8 cellular contexts compared by ENCODE assay signal in genomic region chr5:160419458-160420330, GRCh38. TPM values are rescaled to one million over a fixed set of nuclear protein-coding genes. Genes with fewer than 3 reads are reported as not detected.
DNase-seq lines count a peak whose midpoint lies in the region; ATAC-seq, FAIRE-seq and TF ChIP-seq lines count a peak whose summit lies in the region.

No MANE protein-coding gene starts in this region.

- H4K20me1 ChIP-seq in DOHH2 (ENCODE audit: control insufficient read depth, insufficient read depth, low read depth, low read length) (no peaks in the 10 kb centered on the region), keratinocyte (ENCODE audit: control insufficient read depth, extremely low read depth, insufficient read depth, low read length) (no peaks in the 10 kb centered on the region)

- no peaks in the 10 kb centered on the region for H3K9me1 ChIP-seq in keratinocyte (ENCODE audit: control insufficient read depth, extremely low read depth, insufficient read depth, low read length)

- peak overlapping the region; percentile 99 for H3K27ac Mint-ChIP-seq in activated CD8-positive, alpha-beta T cell treated with anti-CD3 and anti-CD28 coated beads, Interleukin-2, amount 10 ng/mL, durations not matched to agents 7 days and 5 days

- H3K27me3 ChIP-seq in DOHH2 (ENCODE audit: control insufficient read depth, low read length) (no peaks in the 10 kb centered on the region), keratinocyte (ENCODE audit: control insufficient read depth, extremely low read depth, insufficient read depth, low read length) (no peaks in the 10 kb centered on the region), thyroid gland (no peaks in the 10 kb centered on the region)

- peaks cover 72% of the 10 kb centered on the region for H3K4me1 Mint-ChIP-seq in activated CD8-positive, alpha-beta T cell treated with anti-CD3 and anti-CD28 coated beads, Interleukin-2, amount 10 ng/mL, durations not matched to agents 7 days and 5 days (ENCODE audit: low read depth)

- no peak for TF ChIP-seq CTCF in DOHH2 (IDR thresholded peaks at IDR 0.05; ENCODE audit: low read depth, low read length, poor library complexity, severe bottlenecking)
- no peak for TF ChIP-seq CTCF in keratinocyte (optimal IDR thresholded peaks at IDR 0.05 in 1 of 3, IDR thresholded peaks at IDR 0.05 in 1 of 3, conservative IDR thresholded peaks at IDR 0.05 in 1 of 3; ENCODE audit: extremely low read depth in 1 of 3, insufficient read depth in 2 of 3, low read length in 3 of 3)
- TF ChIP-seq CTCF in thyroid gland (IDR thresholded peaks at IDR 0.05), result no peak

- H3K27ac ChIP-seq in DOHH2 (ENCODE audit: low read depth, low read length), result peak overlapping the region; percentile 95
- H3K27ac ChIP-seq in keratinocyte (ENCODE audit: control insufficient read depth, insufficient read depth, low read length), result peak overlapping the region; percentile 97
- peak overlapping the region; percentile 83 to 91 (median 87) for H3K27ac ChIP-seq in thyroid gland

- dilution Hi-C loops in keratinocyte (cut with MboI; ENCODE audit: extremely low pct_ligation_motif_present, low sequenced_read_pairs), result no loop called here

- H2AFZ ChIP-seq in keratinocyte (ENCODE audit: control insufficient read depth, low read length), result peak overlapping the region; percentile 91

- FAIRE-seq in keratinocyte (lab: Jason Lieb, UNC), result no peak

- H3K27me3 Mint-ChIP-seq in activated CD8-positive, alpha-beta T cell treated with anti-CD3 and anti-CD28 coated beads, Interleukin-2, amount 10 ng/mL, durations not matched to agents 7 days and 5 days (ENCODE audit: low read depth), result no peaks in the 10 kb centered on the region

- CTCF ChIA-PET in activated CD8-positive, alpha-beta T cell treated with anti-CD3 and anti-CD28 coated beads, Interleukin-2, amount 10 ng/mL, durations not matched to agents 7 days and 5 days (lab: Charles Lee), result interaction anchor here (1.1 to 3.8 kb wide), 9 partner anchors 9 to 88 kb away, joined by 3 to 56 read pairs (median 4); partner anchors contain the start of gene FAM200C

- no peaks in the 10 kb centered on the region for H3K9me2 ChIP-seq in DOHH2 (replicated peaks; ENCODE audit: control insufficient read depth, low read length)

- H3K9me3 Mint-ChIP-seq in activated CD8-positive, alpha-beta T cell treated with anti-CD3 and anti-CD28 coated beads, Interleukin-2, amount 10 ng/mL, durations not matched to agents 7 days and 5 days (ENCODE audit: insufficient read depth), result no peaks in the 10 kb centered on the region

- POLR2A ChIA-PET in activated CD8-positive, alpha-beta T cell treated with anti-CD3 and anti-CD28 coated beads, Interleukin-2, amount 10 ng/mL, durations not matched to agents 7 days and 5 days (lab: Charles Lee), result interaction anchor here (0.7 to 3.2 kb wide), 12 partner anchors 12 to 410 kb away, joined by 3 to 21 read pairs (median 8); partner anchors contain the start of genes FAM200C, PWWP2A and TTC1

- no peak for TF ChIP-seq POLR2A in thyroid gland (IDR thresholded peaks at IDR 0.05)

- intact Hi-C loops in thyroid gland (cut with DNase I), result no loop called here

- H3F3A ChIP-seq in DOHH2 (ENCODE audit: control insufficient read depth, insufficient read depth), result peaks cover 22% of the 10 kb centered on the region

- peak overlapping the region; percentile 100 for H3K4me3 Mint-ChIP-seq in activated CD8-positive, alpha-beta T cell treated with anti-CD3 and anti-CD28 coated beads, Interleukin-2, amount 10 ng/mL, durations not matched to agents 7 days and 5 days

- peak overlapping the region; percentile 93 for H3K4me3 ChIP-seq in DOHH2 (ENCODE audit: low read length)
- H3K4me3 ChIP-seq in keratinocyte (ENCODE audit: control insufficient read depth in 2 of 3, extremely low read depth in 1 of 3, insufficient read depth in 2 of 3, low read depth in 1 of 3, low read length in 3 of 3), result peak overlapping the region; percentile 98 to 99 (median 99)
- H3K4me3 ChIP-seq in thyroid gland (replicated peaks in 1 of 3), result peak overlapping the region in 2 of 3 donors; percentile 63 to 94

- H3K36me3 Mint-ChIP-seq in activated CD8-positive, alpha-beta T cell treated with anti-CD3 and anti-CD28 coated beads, Interleukin-2, amount 10 ng/mL, durations not matched to agents 7 days and 5 days (ENCODE audit: low read depth), result peaks cover 40% of the 10 kb centered on the region

- peaks cover 46% of the 10 kb centered on the region for H3K36me3 ChIP-seq in DOHH2 (ENCODE audit: control insufficient read depth, low read length)
- peaks cover 0 to 11% of the 10 kb centered on the region in 2 experiments for H3K36me3 ChIP-seq in keratinocyte (ENCODE audit: control insufficient read depth in 2 of 2, extremely low read depth in 1 of 2, insufficient read depth in 2 of 2, low read length in 2 of 2)
- peaks cover 0 to 3% of the 10 kb centered on the region in 2 donors for H3K36me3 ChIP-seq in thyroid gland

- H3K79me2 ChIP-seq in DOHH2 (ENCODE audit: control insufficient read depth, low read length) (peaks cover 82% of the 10 kb centered on the region), keratinocyte (ENCODE audit: control insufficient read depth, insufficient read depth, low read length) (peaks cover 51% of the 10 kb centered on the region)

- in situ Hi-C loops in KBM-7 (cut with MboI; ENCODE audit: low pct_unique_long_range_greater_than_20kb, low sequenced_read_pairs), result no loop called here

- 45 to 46% methylated on average over 11 of the region's 11 CpGs for WGBS in thyroid gland, 2 donors

- H3K9me3 ChIP-seq in DOHH2 (ENCODE audit: control insufficient read depth, insufficient read depth, low read length) (no peaks in the 10 kb centered on the region), keratinocyte (ENCODE audit: control insufficient read depth, low read depth, low read length) (no peaks in the 10 kb centered on the region), thyroid gland (no peaks in the 10 kb centered on the region)

- H3K9ac ChIP-seq in keratinocyte (ENCODE audit: control insufficient read depth, extremely low read depth, insufficient read depth, low read length), result peak overlapping the region; percentile 98

- DNase-seq in activated CD8-positive, alpha-beta T cell treated with anti-CD3 and anti-CD28 coated beads, Interleukin-2, amount 10 ng/mL, durations not matched to agents 7 days and 5 days, result no peak
- no peak for DNase-seq in keratinocyte (ENCODE audit: low read depth, low spot score)
- no peak for DNase-seq in thyroid gland
- DNase-seq in globus pallidus (ENCODE audit: low spot score), result no peak
- DNase-seq in NK-92 (lab: John Stamatoyannopoulos, UW; ENCODE audit: unreplicated experiment), result no peak
- no peak for DNase-seq in KBM-7

- H3K4me1 ChIP-seq in DOHH2 (ENCODE audit: control insufficient read depth, low read length) (peaks cover 72% of the 10 kb centered on the region), keratinocyte (ENCODE audit: control insufficient read depth, extremely low read depth, insufficient read depth, low read length) (peaks cover 40% of the 10 kb centered on the region), thyroid gland (peaks cover 36 to 37% of the 10 kb centered on the region in 2 donors)

- peak; percentile 39 for ATAC-seq in HG02885 (IDR thresholded peaks at IDR 0.05; ENCODE audit: poor library complexity, unreplicated experiment)
- peak; percentile 21 for ATAC-seq in activated CD8-positive, alpha-beta T cell treated with anti-CD3 and anti-CD28 coated beads, Interleukin-2, amount 10 ng/mL, durations not matched to agents 7 days and 5 days

- H3K4me2 ChIP-seq in DOHH2 (ENCODE audit: low read length) (peak overlapping the region; percentile 77), keratinocyte (ENCODE audit: control insufficient read depth, extremely low read depth, insufficient read depth, low read depth, low read length) (peak overlapping the region; percentile 90)

RNA-seq across cellular contexts. Expression of gene SLU7, which starts 0.8 kb away (rescaled TPM):
- total RNA-seq in activated CD8-positive, alpha-beta T cell treated with anti-CD3 and anti-CD28 coated beads, Interleukin-2, amount 10 ng/mL, durations not matched to agents 7 days and 5 days, result 10 to 100 TPM; 41.0 to 46.9 TPM
- polyA plus RNA-seq in keratinocyte, result 18.0 to 29.7 TPM (median 24.0 TPM) in 3 replicates
- polyA plus RNA-seq in keratinocyte (2011; ENCODE audit: low read depth), result 376 TPM
- 15.1 and 23.1 TPM in 2 replicates for polyA plus RNA-seq in keratinocyte (2011; cell fraction: cytosol; rRNA removed)
- 16.1 and 31.8 TPM in 2 replicates for polyA plus RNA-seq in keratinocyte (2011; cell fraction: nucleus; rRNA removed)
- polyA plus RNA-seq in keratinocyte (2012; ENCODE audit: low replicate concordance), result 34.2 and 57.9 TPM in 2 replicates
- 3.2 to 12.6 TPM (median 7.8 TPM) in 3 replicates for polyA minus RNA-seq in keratinocyte
- polyA minus RNA-seq in keratinocyte (2011; cell fraction: cytosol; rRNA and poly(A)+ RNA removed), result 17.8 TPM
- 4.3 and 9.2 TPM in 2 replicates for polyA minus RNA-seq in keratinocyte (2011; cell fraction: nucleus; rRNA and poly(A)+ RNA removed)
- 100 to 1,000 TPM in 2 of 4 donors, 10 to 100 TPM in 2; 70.1 to 122 (median 96.3) TPM for total RNA-seq in thyroid gland

RNA-seq across cellular contexts. Expression of gene PTTG1, which starts 2.0 kb away (rescaled TPM):
- 100 to 1,000 TPM; 138 to 140 TPM for total RNA-seq in activated CD8-positive, alpha-beta T cell treated with anti-CD3 and anti-CD28 coated beads, Interleukin-2, amount 10 ng/mL, durations not matched to agents 7 days and 5 days
- 49.0 to 237 TPM (median 112 TPM) in 3 replicates for polyA plus RNA-seq in keratinocyte
- polyA plus RNA-seq in keratinocyte (2011; ENCODE audit: low read depth), result 12.4 TPM
- polyA plus RNA-seq in keratinocyte (2011; cell fraction: cytosol; rRNA removed), result 74.1 and 81.9 TPM in 2 replicates
- polyA plus RNA-seq in keratinocyte (2011; cell fraction: nucleus; rRNA removed), result 44.1 and 85.2 TPM in 2 replicates
- 43.5 and 79.1 TPM in 2 replicates for polyA plus RNA-seq in keratinocyte (2012; ENCODE audit: low replicate concordance)
- 13.2 to 39.5 TPM (median 20.6 TPM) in 3 replicates for polyA minus RNA-seq in keratinocyte
- 15.5 TPM for polyA minus RNA-seq in keratinocyte (2011; cell fraction: cytosol; rRNA and poly(A)+ RNA removed)
- polyA minus RNA-seq in keratinocyte (2011; cell fraction: nucleus; rRNA and poly(A)+ RNA removed), result 5.9 and 8.5 TPM in 2 replicates
- total RNA-seq in thyroid gland, result 100 to 1,000 TPM in 1 of 4 donors, 10 to 100 TPM in 3; 42.6 to 165 (median 79.4) TPM

RNA-seq across cellular contexts. Expression of gene FAM200C, which starts 19.8 kb away (rescaled TPM):
- total RNA-seq in activated CD8-positive, alpha-beta T cell treated with anti-CD3 and anti-CD28 coated beads, Interleukin-2, amount 10 ng/mL, durations not matched to agents 7 days and 5 days, result under 1 TPM; 0.29 to 0.45 TPM
- 0.93 to 1.7 TPM (median 1.0 TPM) in 3 replicates for polyA plus RNA-seq in keratinocyte
- 0.80 TPM for polyA plus RNA-seq in keratinocyte (2011; ENCODE audit: low read depth)
- 0.49 and 1.2 TPM in 2 replicates for polyA plus RNA-seq in keratinocyte (2011; cell fraction: cytosol; rRNA removed)
- polyA plus RNA-seq in keratinocyte (2011; cell fraction: nucleus; rRNA removed), result 1.3 and 1.4 TPM in 2 replicates
- polyA plus RNA-seq in keratinocyte (2012; ENCODE audit: low replicate concordance), result 0.61 and 1.1 TPM in 2 replicates
- 0.76 to 1.3 TPM in 2 of 3 replicates, not detected in the other for polyA minus RNA-seq in keratinocyte
- polyA minus RNA-seq in keratinocyte (2011; cell fraction: cytosol; rRNA and poly(A)+ RNA removed), result not detected
- polyA minus RNA-seq in keratinocyte (2011; cell fraction: nucleus; rRNA and poly(A)+ RNA removed), result 0.42 and 0.47 TPM in 2 replicates
- total RNA-seq in thyroid gland, result 1 to 10 TPM; 5.8 to 9.0 (median 7.2) TPM

RNA-seq across cellular contexts. Expression of gene C1QTNF2, which starts 49.3 kb away (rescaled TPM):
- not detected for total RNA-seq in activated CD8-positive, alpha-beta T cell treated with anti-CD3 and anti-CD28 coated beads, Interleukin-2, amount 10 ng/mL, durations not matched to agents 7 days and 5 days
- 0.03 to 0.07 TPM (median 0.05 TPM) in 3 replicates for polyA plus RNA-seq in keratinocyte
- not detected for polyA plus RNA-seq in keratinocyte (2011; ENCODE audit: low read depth)
- not detected in 2 replicates for polyA plus RNA-seq in keratinocyte (2011; cell fraction: cytosol; rRNA removed)
- 0.05 TPM in 1 of 2 replicates, not detected in the other for polyA plus RNA-seq in keratinocyte (2011; cell fraction: nucleus; rRNA removed)
- polyA plus RNA-seq in keratinocyte (2012; ENCODE audit: low replicate concordance), result 0.07 TPM in 1 of 2 replicates, not detected in the other
- 0.33 TPM in 1 of 3 replicates, not detected in the others for polyA minus RNA-seq in keratinocyte
- polyA minus RNA-seq in keratinocyte (2011; cell fraction: cytosol; rRNA and poly(A)+ RNA removed), result not detected
- not detected in 2 replicates for polyA minus RNA-seq in keratinocyte (2011; cell fraction: nucleus; rRNA and poly(A)+ RNA removed)
- 1 to 10 TPM in 2 of 4 donors, not detected in 2; 1.1 TPM for total RNA-seq in thyroid gland

Comparison
In these comparisons a context has a peak if more than half of its experiments do, and no peak if none do; other contexts are left out.
1. RNA of gene FAM200C, which starts 19.8 kb away (total RNA-seq): 5.8 to 9.0 TPM in thyroid gland; 0.29 to 0.45 TPM in activated CD8-positive, alpha-beta T cell treated with anti-CD3 and anti-CD28 coated beads, Interleukin-2, amount 10 ng/mL, durations not matched to agents 7 days and 5 days; every median in the first group is over 4 times any median in the second.
2. Peak in every context shown above with its lines, with median percentiles within 50 percentile points of each other: H3K27ac ChIP-seq and H3K4me3 ChIP-seq.